In genomic region chr2:179440642-179441251, GRCh38 we compare ENCODE assay signal across 8 cellular contexts.
DNase-seq lines count a peak whose midpoint lies in the region; ATAC-seq and TF ChIP-seq lines count a peak whose summit lies in the region.

No MANE protein-coding gene starts in this region.

- no peak overlapping the region for H3K27ac ChIP-seq in coronary artery

- no peak overlapping the region for H3K27ac Mint-ChIP-seq in osteocyte (ENCODE audit: unreplicated experiment)

- TF ChIP-seq CTCF in coronary artery (IDR thresholded peaks at IDR 0.05) (peak; percentile 41), osteocyte (IDR thresholded peaks at IDR 0.05) (peak; percentile 59)

- no peak overlapping the region for H3K4me3 Mint-ChIP-seq in osteocyte (ENCODE audit: unreplicated experiment)

- H3K27me3 Mint-ChIP-seq in osteocyte (ENCODE audit: unreplicated experiment) = no peaks in the 10 kb centered on the region

- peak; percentile 66 for DNase-seq in DMS 273 (lab: John Stamatoyannopoulos, UW; ENCODE audit: unreplicated experiment)
- no peak for DNase-seq in DMS 273 treated with DMSO at 0.1 percent for 48 hours (lab: John Stamatoyannopoulos, UW)
- DNase-seq in H4 (ENCODE audit: low spot score) = peak; percentile 17
- DNase-seq in NCI-H510A (lab: John Stamatoyannopoulos, UW) = peak; percentile 9
- no peak for DNase-seq in coronary artery (ENCODE audit: low spot score)
- no peak for DNase-seq in osteocyte (ENCODE audit: extremely low spot score, unreplicated experiment)
- DNase-seq in kidney glomerular epithelial cell (lab: John Stamatoyannopoulos, UW) = no peak

- H3K4me3 ChIP-seq in coronary artery = no peak overlapping the region

- peaks cover 3% of the 10 kb centered on the region for H3K9me3 Mint-ChIP-seq in osteocyte (ENCODE audit: unreplicated experiment)

- H3K36me3 Mint-ChIP-seq in osteocyte (ENCODE audit: unreplicated experiment) = no peaks in the 10 kb centered on the region

- H3K4me1 Mint-ChIP-seq in osteocyte (ENCODE audit: unreplicated experiment) = peaks cover 31% of the 10 kb centered on the region

- no peak for ATAC-seq in HG02970 (IDR thresholded peaks at IDR 0.05; ENCODE audit: low FRiP score, unreplicated experiment)

Comparison
In these comparisons a context has a peak if more than half of its experiments do, and no peak if none do; other contexts are left out.
1. DNase-seq: peak in DMS 273 (single experiment), H4 (single experiment) and NCI-H510A (single experiment); none in DMS 273 treated with DMSO at 0.1 percent for 48 hours (single experiment), coronary artery (single experiment), osteocyte (single experiment) and kidney glomerular epithelial cell (single experiment).